In genomic region chr2:161576421-161576820, GRCh38 we compare ENCODE assay signal across 10 cellular contexts. TPM values are rescaled to one million over a fixed set of nuclear protein-coding genes. Genes with fewer than 3 reads are reported as not detected.
A peak's percentile ranks its signal among the peaks of the same experiment; 100 is the strongest.
DNase-seq lines count a peak whose midpoint lies in the region; ATAC-seq lines count a peak whose summit lies in the region.
"Had no signal": no experiment of that assay in that cellular context is flagged by ENCODE, and none has a peak within 500 bp of the region (broad histone marks: within the 10 kb centered on the region; RNA-seq: fewer than 3 reads in every experiment).

No MANE protein-coding gene starts in this region.

- no CpG with 5 or more reads among the region's 7 CpGs for WGBS in iPS DF 6.9 (ENCODE audit: insufficient coverage, insufficient read length)
- WGBS in mesenchymal stem cell, result 81% methylated on average over 5 of the region's 7 CpGs

- no peak overlapping the region for H2BK15ac ChIP-seq in mesenchymal stem cell (ENCODE audit: low read depth, poor library complexity, severe bottlenecking)

- H2AK5ac ChIP-seq in mesenchymal stem cell (ENCODE audit: low read length, severe bottlenecking), result no peak overlapping the region

- no peak overlapping the region for H2BK120ac ChIP-seq in mesenchymal stem cell (ENCODE audit: low read depth, low read length)

- H3K9ac ChIP-seq in Karpas-422 (ENCODE audit: low read length), result no peak overlapping the region
- H3K9ac ChIP-seq in mesenchymal stem cell (ENCODE audit: low read length), result no peak overlapping the region

- H3K23ac ChIP-seq in mesenchymal stem cell (ENCODE audit: low read length in 2 of 2), result no peak overlapping the region

- no peak overlapping the region for H4K91ac ChIP-seq in mesenchymal stem cell (ENCODE audit: low read length)

- no peaks in the 10 kb centered on the region for H3K9me3 ChIP-seq in Karpas-422 (ENCODE audit: low read length)
- H3K9me3 ChIP-seq in iPS DF 6.9 (ENCODE audit: control insufficient read depth, insufficient read depth, low read length), result no peaks in the 10 kb centered on the region
- H3K9me3 ChIP-seq in mesenchymal stem cell (ENCODE audit: control insufficient read depth, low read length), result no peaks in the 10 kb centered on the region
- H3K9me3 ChIP-seq: SJSA1 had no signal

- no peak overlapping the region for H2BK5ac ChIP-seq in mesenchymal stem cell (ENCODE audit: low read depth, low read length, poor library complexity, severe bottlenecking)

- H3K79me1 ChIP-seq in mesenchymal stem cell (replicated peaks; ENCODE audit: low read length, poor library complexity, severe bottlenecking), result no peaks in the 10 kb centered on the region

- H3K36me3 ChIP-seq in Karpas-422 (ENCODE audit: insufficient read depth, low read length) (no peaks in the 10 kb centered on the region), iPS DF 6.9 (ENCODE audit: control insufficient read depth, insufficient read depth, low read length) (no peaks in the 10 kb centered on the region), mesenchymal stem cell (ENCODE audit: control insufficient read depth in 1 of 2, insufficient read depth in 2 of 2, low read depth in 1 of 2, low read length in 2 of 2) (no peaks in the 10 kb centered on the region)
- H3K36me3 ChIP-seq: SJSA1 had no signal

- no peaks in the 10 kb centered on the region for H4K20me1 ChIP-seq in Karpas-422 (ENCODE audit: insufficient read depth, low read depth, low read length)

- H3K27ac ChIP-seq in Karpas-422 (ENCODE audit: low read length) (no peak overlapping the region), iPS DF 6.9 (ENCODE audit: low read length) (no peak overlapping the region), mesenchymal stem cell (ENCODE audit: low read length, poor library complexity, severe bottlenecking) (no peak overlapping the region)
- H3K27ac ChIP-seq: SJSA1 had no signal

- no peak overlapping the region for H4K8ac ChIP-seq in mesenchymal stem cell (ENCODE audit: low read length)

- H3K79me2 ChIP-seq in Karpas-422 (ENCODE audit: low read length), result no peaks in the 10 kb centered on the region

- H2AFZ ChIP-seq in Karpas-422 (ENCODE audit: low read length), result no peak overlapping the region
- H2AFZ ChIP-seq in mesenchymal stem cell (ENCODE audit: low read depth, low read length), result no peak overlapping the region

- H3K4ac ChIP-seq in mesenchymal stem cell (ENCODE audit: low read depth in 1 of 2, low read length in 2 of 2), result no peak overlapping the region

- H3K9me2 ChIP-seq in Karpas-422 (replicated peaks; ENCODE audit: insufficient read depth, low read length), result no peaks in the 10 kb centered on the region

- H3K4me1 ChIP-seq in Karpas-422 (ENCODE audit: low read length), result no peaks in the 10 kb centered on the region
- H3K4me1 ChIP-seq in iPS DF 6.9 (ENCODE audit: control insufficient read depth, insufficient read depth, low read length), result no peaks in the 10 kb centered on the region
- no peaks in the 10 kb centered on the region for H3K4me1 ChIP-seq in mesenchymal stem cell (ENCODE audit: control insufficient read depth, insufficient read depth, low read depth, low read length)
- H3K4me1 ChIP-seq: SJSA1 had no signal

- H3K18ac ChIP-seq in mesenchymal stem cell (ENCODE audit: low read depth in 1 of 2, low read length in 2 of 2), result no peak overlapping the region

- no peak overlapping the region for H2BK12ac ChIP-seq in mesenchymal stem cell (ENCODE audit: low read length in 2 of 2)

- ATAC-seq in GM18519 (IDR thresholded peaks at IDR 0.05; ENCODE audit: low FRiP score, unreplicated experiment) (peak; percentile 95), GM21786 (IDR thresholded peaks at IDR 0.05; ENCODE audit: unreplicated experiment) (peak; percentile 90)

- H3K4me3 ChIP-seq in Karpas-422 (ENCODE audit: low read length) (no peak overlapping the region), iPS DF 6.9 (ENCODE audit: low read length) (no peak overlapping the region), mesenchymal stem cell (ENCODE audit: insufficient read depth in 1 of 2, low read depth in 1 of 2, low read length in 2 of 2) (no peak overlapping the region)
- H3K4me3 ChIP-seq: SJSA1 had no signal

- no peak overlapping the region for H3K4me2 ChIP-seq in Karpas-422 (ENCODE audit: low read depth, low read length, poor library complexity, severe bottlenecking)
- H3K4me2 ChIP-seq in mesenchymal stem cell (ENCODE audit: low read length, poor library complexity, severe bottlenecking), result no peak overlapping the region

- DNase-seq in Karpas-422 (peak; percentile 68), iPS DF 6.9 (ENCODE audit: low read depth, low spot score) (peak; percentile 72), mesenchymal stem cell (no peak), GDM1 (lab: John Stamatoyannopoulos, UW) (no peak)
- DNase-seq in activated effector memory CD4-positive, alpha-beta T cell treated with anti-CD3 and anti-CD28 coated beads, Interleukin-2, amount 50 U/mL, for 16 hours, result no peak
- DNase-seq in activated CD4-positive, alpha-beta T cell treated with anti-CD3 and anti-CD28 coated beads, Interleukin-2, amount 50 U/mL, for 4 hours, result no peak

- H3K14ac ChIP-seq in mesenchymal stem cell (ENCODE audit: low read length in 2 of 2), result no peak overlapping the region

- no peaks in the 10 kb centered on the region for H3K27me3 ChIP-seq in Karpas-422 (ENCODE audit: low read length)
- H3K27me3 ChIP-seq in iPS DF 6.9 (ENCODE audit: control insufficient read depth, insufficient read depth, low read length), result no peaks in the 10 kb centered on the region
- peaks cover 0 to 4% of the 10 kb centered on the region in 2 experiments for H3K27me3 ChIP-seq in mesenchymal stem cell (ENCODE audit: control insufficient read depth in 1 of 2, insufficient read depth in 1 of 2, low read length in 2 of 2)
- H3K27me3 ChIP-seq: SJSA1 had no signal

RNA-seq across cellular contexts. Expression of gene SLC4A10, which starts 47.8 kb away (rescaled TPM):
- not detected in 2 replicates for total RNA-seq in Karpas-422 (2014; rRNA removed; shearing (Covaris generic); ENCODE audit: low replicate concordance)
- not detected for polyA plus RNA-seq in mesenchymal stem cell (2013, experiment 1 of 2)
- not detected for polyA plus RNA-seq in mesenchymal stem cell (2013, experiment 2 of 2)
- total RNA-seq: dermis microvascular lymphatic vessel endothelial cell, SJSA1 had no signal

Comparison
In these comparisons a context has a peak if more than half of its experiments do, and no peak if none do; other contexts are left out.
1. DNase-seq: peak in Karpas-422 (single experiment) and iPS DF 6.9 (single experiment); none in mesenchymal stem cell (single experiment), activated effector memory CD4-positive, alpha-beta T cell treated with anti-CD3 and anti-CD28 coated beads, Interleukin-2, amount 50 U/mL, for 16 hours (single experiment), GDM1 (single experiment) and activated CD4-positive, alpha-beta T cell treated with anti-CD3 and anti-CD28 coated beads, Interleukin-2, amount 50 U/mL, for 4 hours (0 of 2).